Comparison of ENCODE assay signal across 20 cellular contexts in genomic region chr12:116431677-116432300, GRCh38.
"Had no signal": no experiment of that assay in that cellular context is flagged by ENCODE, and none has a peak within 500 bp of the region (broad histone marks: within the 10 kb centered on the region; RNA-seq: fewer than 3 reads in every experiment).

No MANE protein-coding gene starts in this region.

- H3K4me3 ChIP-seq: body of pancreas, heart left ventricle, lung, mucosa of descending colon, right atrium auricular region, skin epidermis, tibial artery had no signal

- H3K27ac Mint-ChIP-seq: activated naive CD8-positive, alpha-beta T cell; progenitor cell of endocrine pancreas; stimulated activated naive B cell treated with anti-CD40 and anti-IgM and Interleukin-4, amounts not matched to agents 10 μg/mL and 1 μg/mL and 100 μg/mL, for 72 hours had no signal

- H3K4me1 Mint-ChIP-seq: central memory CD8-positive, alpha-beta T cell had no signal

- ATAC-seq: body of pancreas; mucosa of descending colon; naive thymus-derived CD4-positive, alpha-beta T cell; stimulated activated naive B cell treated with anti-CD40 and anti-IgM and Interleukin-4, amounts not matched to agents 10 μg/mL and 1 μg/mL and 100 μg/mL, for 72 hours; WTC11 had no signal

- DNase-seq: activated CD4-positive, alpha-beta T cell treated with anti-CD3 and anti-CD28 coated beads for 4 hours; activated gamma-delta T cell treated with Interleukin-2 at 50 U/mL for 16 hours; cortex of kidney; effector memory CD4-positive, alpha-beta T cell; mucosa of descending colon; naive thymus-derived CD4-positive, alpha-beta T cell; stimulated activated CD4-positive, alpha-beta T cell treated with anti-CD3 and anti-CD28 coated beads, Interleukin-15, amount 100 ng/mL, for 24 hours; stimulated activated CD4-positive, alpha-beta T cell treated with anti-CD3 and anti-CD28 coated beads, Interleukin-4, amount 100 ng/mL, for 1 hour; stimulated activated naive B cell treated with anti-CD40 and anti-IgM and Interleukin-4, amounts not matched to agents 10 μg/mL and 1 μg/mL and 100 μg/mL, for 72 hours; T-helper 2 cell; tibial artery had no signal

- H3K27ac ChIP-seq: body of pancreas, right atrium auricular region, tibial artery had no signal

- H3K9me3 ChIP-seq: body of pancreas, mucosa of descending colon, tibial artery had no signal

- H3K36me3 Mint-ChIP-seq: activated naive CD8-positive, alpha-beta T cell; naive thymus-derived CD4-positive, alpha-beta T cell; stimulated activated naive B cell treated with anti-CD40 and anti-IgM and Interleukin-4, amounts not matched to agents 10 μg/mL and 1 μg/mL and 100 μg/mL, for 72 hours had no signal

- H3K9me3 Mint-ChIP-seq: central memory CD8-positive, alpha-beta T cell; WTC11 had no signal

- H3K4me3 Mint-ChIP-seq: activated naive CD8-positive, alpha-beta T cell; central memory CD8-positive, alpha-beta T cell; naive thymus-derived CD4-positive, alpha-beta T cell; stimulated activated naive B cell treated with anti-CD40 and anti-IgM and Interleukin-4, amounts not matched to agents 10 μg/mL and 1 μg/mL and 100 μg/mL, for 72 hours; WTC11 had no signal

- H3K36me3 ChIP-seq: heart left ventricle, right atrium auricular region, tibial artery had no signal

- H3K27me3 ChIP-seq: body of pancreas, heart left ventricle, right atrium auricular region, tibial artery had no signal

- H3K27me3 Mint-ChIP-seq: activated naive CD8-positive, alpha-beta T cell; naive thymus-derived CD4-positive, alpha-beta T cell had no signal
